1 cellular context compared by ENCODE assay signal in the genomic region with DNA sequence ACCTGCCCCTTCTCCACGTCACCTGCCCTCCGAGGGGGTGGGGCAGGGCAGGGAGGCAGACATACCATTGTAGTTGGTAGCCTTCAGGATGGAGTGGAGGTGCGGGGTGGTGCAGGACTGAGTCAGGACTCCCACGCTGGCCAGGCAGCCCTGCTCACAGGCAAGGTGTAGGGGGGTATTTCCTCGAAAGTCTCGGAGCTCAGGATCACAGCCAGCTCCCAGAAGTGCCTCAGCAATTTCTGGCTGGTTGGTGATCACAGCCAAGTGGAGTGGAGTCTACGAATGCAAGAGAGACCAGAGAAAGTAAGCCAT.
TF ChIP-seq lines count a peak whose summit lies in the region.

No MANE protein-coding gene starts in this region.

TF ChIP-seq in GM12878, 131 proteins besides CTCF, POLR2A, EP300 and RAD21:
- TF ChIP-seq FOXM1 (IDR thresholded peaks at IDR 0.05; ENCODE audit: low read depth, low read length) (no peak), SIN3A (IDR thresholded peaks at IDR 0.05; ENCODE audit: low read depth, low read length) (no peak), SIX5 (IDR thresholded peaks at IDR 0.05; ENCODE audit: low read depth, low read length, severe bottlenecking) (no peak), SMAD5 (IDR thresholded peaks at IDR 0.05; ENCODE audit: low read depth) (0 out of 2 replicates have a peak, but pooled peaks have one; percentile 41), STAT3 (IDR thresholded peaks at IDR 0.05; ENCODE audit: low read depth, low read length) (no peak), EED (IDR thresholded peaks at IDR 0.05; ENCODE audit: low read depth) (no peak), ZNF622 (IDR thresholded peaks at IDR 0.05) (no peak), SMARCA5 (IDR thresholded peaks at IDR 0.05) (no peak), RUNX3 (IDR thresholded peaks at IDR 0.05; ENCODE audit: low read length) (no peak), CREB1 (IDR thresholded peaks at IDR 0.05; ENCODE audit: low read depth) (0 out of 2 replicates have a peak, but pooled peaks have one; percentile 13), MXI1 (IDR thresholded peaks at IDR 0.05; ENCODE audit: low read depth, low read length) (peak; percentile 8; the same call in 1 of the 2 replicates), ZNF217 (IDR thresholded peaks at IDR 0.05) (no peak), EGR1 (IDR thresholded peaks at IDR 0.05; ENCODE audit: borderline replicate concordance in 1 of 2, low read depth in 2 of 2, low read length in 2 of 2) (no peak), TARDBP (IDR thresholded peaks at IDR 0.05; ENCODE audit: borderline replicate concordance) (no peak), BACH1 (IDR thresholded peaks at IDR 0.05; ENCODE audit: borderline replicate concordance) (0 out of 2 replicates have a peak, but pooled peaks have one; percentile 9), HDGF (IDR thresholded peaks at IDR 0.05) (no peak), SMAD1 (IDR thresholded peaks at IDR 0.05; ENCODE audit: low read depth, partially characterized antibody) (no peak), CEBPB (IDR thresholded peaks at IDR 0.05; ENCODE audit: borderline replicate concordance in 1 of 2, low read depth in 2 of 2, low read length in 2 of 2) (no peak), RCOR1 (conservative IDR thresholded peaks at IDR 0.05; ENCODE audit: low read depth, low read length) (no peak), ETV6 (conservative IDR thresholded peaks at IDR 0.05 in 1 of 2, IDR thresholded peaks at IDR 0.05 in 1 of 2; ENCODE audit: borderline replicate concordance in 1 of 2, low read depth in 1 of 2) (no peak), SREBF2 (IDR thresholded peaks at IDR 0.05; ENCODE audit: low read length) (no peak), BCL11A (IDR thresholded peaks at IDR 0.05; ENCODE audit: low read depth, low read length) (no peak)
- TF ChIP-seq, protein P1, sequence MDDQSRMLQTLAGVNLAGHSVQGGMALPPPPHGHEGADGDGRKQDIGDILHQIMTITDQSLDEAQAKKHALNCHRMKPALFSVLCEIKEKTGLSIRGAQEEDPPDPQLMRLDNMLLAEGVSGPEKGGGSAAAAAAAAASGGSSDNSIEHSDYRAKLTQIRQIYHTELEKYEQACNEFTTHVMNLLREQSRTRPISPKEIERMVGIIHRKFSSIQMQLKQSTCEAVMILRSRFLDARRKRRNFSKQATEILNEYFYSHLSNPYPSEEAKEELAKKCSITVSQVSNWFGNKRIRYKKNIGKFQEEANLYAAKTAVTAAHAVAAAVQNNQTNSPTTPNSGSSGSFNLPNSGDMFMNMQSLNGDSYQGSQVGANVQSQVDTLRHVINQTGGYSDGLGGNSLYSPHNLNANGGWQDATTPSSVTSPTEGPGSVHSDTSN (IDR thresholded peaks at IDR 0.05; ENCODE audit: insufficient replicate concordance, low read depth, low read length), result no peak
- TF ChIP-seq, protein P2, sequence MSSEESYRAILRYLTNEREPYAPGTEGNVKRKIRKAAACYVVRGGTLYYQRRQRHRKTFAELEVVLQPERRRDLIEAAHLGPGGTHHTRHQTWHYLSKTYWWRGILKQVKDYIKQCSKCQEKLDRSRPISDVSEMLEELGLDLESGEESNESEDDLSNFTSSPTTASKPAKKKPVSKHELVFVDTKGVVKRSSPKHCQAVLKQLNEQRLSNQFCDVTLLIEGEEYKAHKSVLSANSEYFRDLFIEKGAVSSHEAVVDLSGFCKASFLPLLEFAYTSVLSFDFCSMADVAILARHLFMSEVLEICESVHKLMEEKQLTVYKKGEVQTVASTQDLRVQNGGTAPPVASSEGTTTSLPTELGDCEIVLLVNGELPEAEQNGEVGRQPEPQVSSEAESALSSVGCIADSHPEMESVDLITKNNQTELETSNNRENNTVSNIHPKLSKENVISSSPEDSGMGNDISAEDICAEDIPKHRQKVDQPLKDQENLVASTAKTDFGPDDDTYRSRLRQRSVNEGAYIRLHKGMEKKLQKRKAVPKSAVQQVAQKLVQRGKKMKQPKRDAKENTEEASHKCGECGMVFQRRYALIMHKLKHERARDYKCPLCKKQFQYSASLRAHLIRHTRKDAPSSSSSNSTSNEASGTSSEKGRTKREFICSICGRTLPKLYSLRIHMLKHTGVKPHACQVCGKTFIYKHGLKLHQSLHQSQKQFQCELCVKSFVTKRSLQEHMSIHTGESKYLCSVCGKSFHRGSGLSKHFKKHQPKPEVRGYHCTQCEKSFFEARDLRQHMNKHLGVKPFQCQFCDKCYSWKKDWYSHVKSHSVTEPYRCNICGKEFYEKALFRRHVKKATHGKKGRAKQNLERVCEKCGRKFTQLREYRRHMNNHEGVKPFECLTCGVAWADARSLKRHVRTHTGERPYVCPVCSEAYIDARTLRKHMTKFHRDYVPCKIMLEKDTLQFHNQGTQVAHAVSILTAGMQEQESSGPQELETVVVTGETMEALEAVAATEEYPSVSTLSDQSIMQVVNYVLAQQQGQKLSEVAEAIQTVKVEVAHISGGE (CRISPR knock-in tag; IDR thresholded peaks at IDR 0.05), result no peak
- TF ChIP-seq, protein P3, sequence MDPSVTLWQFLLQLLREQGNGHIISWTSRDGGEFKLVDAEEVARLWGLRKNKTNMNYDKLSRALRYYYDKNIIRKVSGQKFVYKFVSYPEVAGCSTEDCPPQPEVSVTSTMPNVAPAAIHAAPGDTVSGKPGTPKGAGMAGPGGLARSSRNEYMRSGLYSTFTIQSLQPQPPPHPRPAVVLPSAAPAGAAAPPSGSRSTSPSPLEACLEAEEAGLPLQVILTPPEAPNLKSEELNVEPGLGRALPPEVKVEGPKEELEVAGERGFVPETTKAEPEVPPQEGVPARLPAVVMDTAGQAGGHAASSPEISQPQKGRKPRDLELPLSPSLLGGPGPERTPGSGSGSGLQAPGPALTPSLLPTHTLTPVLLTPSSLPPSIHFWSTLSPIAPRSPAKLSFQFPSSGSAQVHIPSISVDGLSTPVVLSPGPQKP (IDR thresholded peaks at IDR 0.05; ENCODE audit: low read depth, low read length), result no peak
- TF ChIP-seq, protein P4, sequence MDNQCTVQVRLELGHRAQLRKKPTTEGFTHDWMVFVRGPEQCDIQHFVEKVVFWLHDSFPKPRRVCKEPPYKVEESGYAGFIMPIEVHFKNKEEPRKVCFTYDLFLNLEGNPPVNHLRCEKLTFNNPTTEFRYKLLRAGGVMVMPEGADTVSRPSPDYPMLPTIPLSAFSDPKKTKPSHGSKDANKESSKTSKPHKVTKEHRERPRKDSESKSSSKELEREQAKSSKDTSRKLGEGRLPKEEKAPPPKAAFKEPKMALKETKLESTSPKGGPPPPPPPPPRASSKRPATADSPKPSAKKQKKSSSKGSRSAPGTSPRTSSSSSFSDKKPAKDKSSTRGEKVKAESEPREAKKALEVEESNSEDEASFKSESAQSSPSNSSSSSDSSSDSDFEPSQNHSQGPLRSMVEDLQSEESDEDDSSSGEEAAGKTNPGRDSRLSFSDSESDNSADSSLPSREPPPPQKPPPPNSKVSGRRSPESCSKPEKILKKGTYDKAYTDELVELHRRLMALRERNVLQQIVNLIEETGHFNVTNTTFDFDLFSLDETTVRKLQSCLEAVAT (IDR thresholded peaks at IDR 0.05), result no peak
- TF ChIP-seq, protein P5, sequence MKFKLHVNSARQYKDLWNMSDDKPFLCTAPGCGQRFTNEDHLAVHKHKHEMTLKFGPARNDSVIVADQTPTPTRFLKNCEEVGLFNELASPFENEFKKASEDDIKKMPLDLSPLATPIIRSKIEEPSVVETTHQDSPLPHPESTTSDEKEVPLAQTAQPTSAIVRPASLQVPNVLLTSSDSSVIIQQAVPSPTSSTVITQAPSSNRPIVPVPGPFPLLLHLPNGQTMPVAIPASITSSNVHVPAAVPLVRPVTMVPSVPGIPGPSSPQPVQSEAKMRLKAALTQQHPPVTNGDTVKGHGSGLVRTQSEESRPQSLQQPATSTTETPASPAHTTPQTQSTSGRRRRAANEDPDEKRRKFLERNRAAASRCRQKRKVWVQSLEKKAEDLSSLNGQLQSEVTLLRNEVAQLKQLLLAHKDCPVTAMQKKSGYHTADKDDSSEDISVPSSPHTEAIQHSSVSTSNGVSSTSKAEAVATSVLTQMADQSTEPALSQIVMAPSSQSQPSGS (IDR thresholded peaks at IDR 0.05; ENCODE audit: low read length), result no peak
